In the genomic region with DNA sequence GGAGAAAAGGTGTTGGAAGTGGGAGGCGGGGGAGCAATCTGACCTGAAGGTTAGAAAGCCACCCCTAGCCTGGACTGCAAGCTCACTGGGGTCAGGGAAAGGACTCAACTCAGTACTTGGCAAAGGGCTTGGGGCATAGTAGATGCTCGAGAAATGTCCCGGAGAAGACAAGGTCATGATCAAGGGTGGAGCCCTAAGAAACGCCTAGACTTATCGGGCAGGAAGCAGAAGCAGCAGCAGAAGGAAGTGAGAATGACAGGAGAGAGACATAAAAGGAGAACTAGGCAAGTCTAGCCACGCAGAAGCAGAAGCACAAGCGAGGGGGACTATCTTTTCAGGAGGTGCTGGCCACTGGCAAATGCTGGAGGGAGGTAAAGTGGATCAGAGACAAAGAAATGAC, we compare ENCODE assay signal across 8 cellular contexts. TPM values are rescaled to one million over a fixed set of nuclear protein-coding genes. Genes with fewer than 3 reads are reported as not detected.
DNase-seq lines count a peak whose midpoint lies in the region; ATAC-seq and TF ChIP-seq lines count a peak whose summit lies in the region.

No MANE protein-coding gene starts in this region.

- peak overlapping the region; percentile 43 for H3K4me2 ChIP-seq in SU-DHL-6 (ENCODE audit: low read depth, low read length, poor library complexity, severe bottlenecking)

- H3K27me3 ChIP-seq in SU-DHL-6 (ENCODE audit: low read length): no peaks in the 10 kb centered on the region

- peaks cover 93% of the 10 kb centered on the region for H3K79me2 ChIP-seq in SU-DHL-6 (ENCODE audit: insufficient read depth, low read length)

- H3K4me3 Mint-ChIP-seq in naive B cell: peak overlapping the region; percentile 54 to 93 (median 84)

- H3K9me2 ChIP-seq in SU-DHL-6 (replicated peaks; ENCODE audit: insufficient read depth, low read length): no peaks in the 10 kb centered on the region

- no peaks in the 10 kb centered on the region for H4K20me1 ChIP-seq in SU-DHL-6 (ENCODE audit: low read depth, low read length)

- H3K36me3 Mint-ChIP-seq in naive B cell: peaks cover 12 to 29% of the 10 kb centered on the region in 2 donors

- no peak overlapping the region for H3K4me3 ChIP-seq in SU-DHL-6 (ENCODE audit: insufficient read depth, low read length, poor library complexity, severe bottlenecking)

- DNase-seq in naive B cell (peak; percentile 78), NCI-H510A (lab: John Stamatoyannopoulos, UW) (no peak), NCI-H510A treated with DMSO at 0.1 percent for 48 hours (lab: John Stamatoyannopoulos, UW) (no peak), HPDE6-E6E7 (ENCODE audit: extremely low spot score) (no peak)
- DNase-seq in stimulated activated naive CD4-positive, alpha-beta T cell treated with Interleukin-2 at 50 U/mL for 16 hours (lab: John Stamatoyannopoulos, UW): no peak

- peaks cover 69 to 93% (median 88%) of the 10 kb centered on the region in 3 donors for H3K4me1 Mint-ChIP-seq in naive B cell

- H3K36me3 ChIP-seq in SU-DHL-6 (ENCODE audit: low read length): peaks cover 3% of the 10 kb centered on the region; the same call in 1 of the 2 replicates

- peaks cover 0 to 14% (median 5%) of the 10 kb centered on the region in 7 donors for H3K9me3 Mint-ChIP-seq in naive B cell

- H3K27ac Mint-ChIP-seq in naive B cell: peak overlapping the region; percentile 3 to 98 (median 96)

- peak; percentile 73 for ATAC-seq in GM18511 (IDR thresholded peaks at IDR 0.05; ENCODE audit: unreplicated experiment)
- peak; percentile 60 for ATAC-seq in HG02623 (IDR thresholded peaks at IDR 0.05; ENCODE audit: unreplicated experiment)
- ATAC-seq in naive B cell (ENCODE audit: low read depth in 2 of 2): peak; percentile 96 to 97

- H3F3A ChIP-seq in SU-DHL-6 (ENCODE audit: insufficient read depth): peaks cover 20% of the 10 kb centered on the region; the same call in 1 of the 2 replicates

- H3K9me3 ChIP-seq in SU-DHL-6 (ENCODE audit: insufficient read depth, low read length): no peaks in the 10 kb centered on the region

- H2AFZ ChIP-seq in SU-DHL-6 (ENCODE audit: low read depth, low read length, severe bottlenecking): no peak overlapping the region

- TF ChIP-seq CTCF in SU-DHL-6 (IDR thresholded peaks at IDR 0.05; ENCODE audit: insufficient read depth, low read length, poor library complexity, severe bottlenecking): no peak

- H3K27me3 Mint-ChIP-seq in naive B cell: no peaks in the 10 kb centered on the region

- H3K9ac ChIP-seq in SU-DHL-6 (ENCODE audit: low read length): peak overlapping the region; percentile 34

- H3K27ac ChIP-seq in SU-DHL-6 (ENCODE audit: low read depth, low read length): peak overlapping the region; percentile 68

RNA-seq across cellular contexts. Expression of a gene that starts 10.2 kb away (rescaled TPM):
- 100 to 1,000 TPM; 167 to 439 (median 373) TPM for polyA plus RNA-seq in naive B cell (ENCODE audit: low read depth in 6 of 6)

RNA-seq across cellular contexts. Expression of a gene that starts 40.6 kb away (rescaled TPM):
- polyA plus RNA-seq in naive B cell (ENCODE audit: low read depth in 6 of 6): 10 to 100 TPM; 29.7 to 40.3 (median 37.5) TPM
